In the genomic region with DNA sequence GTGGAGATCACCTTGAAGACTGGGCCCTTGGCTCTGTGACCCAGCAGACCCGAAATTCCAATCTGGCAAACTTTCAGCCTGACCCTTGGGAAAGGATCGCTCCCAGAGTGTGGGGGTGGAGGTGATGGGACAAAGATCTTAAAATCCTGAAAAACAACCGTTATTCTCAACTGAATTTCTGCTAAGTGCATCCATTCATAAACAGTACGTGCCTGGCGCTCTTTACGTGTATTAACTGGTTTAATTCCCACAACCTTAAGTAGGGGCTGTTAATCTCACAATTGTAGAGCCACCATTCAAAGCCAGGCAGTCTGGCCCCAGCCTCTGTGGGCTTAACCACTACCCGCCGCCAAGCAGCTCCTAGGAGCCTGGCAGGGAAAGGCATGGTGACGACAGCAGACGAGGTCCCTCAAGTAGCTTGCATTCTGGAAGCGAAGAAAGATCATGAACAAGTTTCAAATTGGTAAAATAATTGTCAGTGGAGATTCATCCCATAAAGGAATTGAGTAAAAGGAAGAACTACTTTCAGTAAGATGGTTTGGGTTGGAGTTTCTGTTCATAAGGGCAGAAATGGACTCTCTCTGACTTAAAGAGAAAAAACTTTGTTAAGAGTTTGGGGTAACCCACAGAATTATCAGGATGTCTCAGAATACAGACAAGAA, we compare ENCODE assay signal across 8 cellular contexts. TPM values are rescaled to one million over a fixed set of nuclear protein-coding genes. Genes with fewer than 3 reads are reported as not detected.
DNase-seq lines count a peak whose midpoint lies in the region; ATAC-seq and TF ChIP-seq lines count a peak whose summit lies in the region.

No MANE protein-coding gene starts in this region.

- H3K4me3 Mint-ChIP-seq in activated naive CD8-positive, alpha-beta T cell treated with anti-CD3 and anti-CD28 coated beads, Interleukin-2, amount 10 ng/mL, durations not matched to agents 7 days and 5 days = peak overlapping the region; percentile 59

- H3K9me3 ChIP-seq in left ventricle myocardium inferior (replicated peaks) = no peaks in the 10 kb centered on the region

- H3K27me3 Mint-ChIP-seq in activated naive CD8-positive, alpha-beta T cell treated with anti-CD3 and anti-CD28 coated beads, Interleukin-2, amount 10 ng/mL, durations not matched to agents 7 days and 5 days = peaks cover 69% of the 10 kb centered on the region

- no peaks in the 10 kb centered on the region for H3K36me3 ChIP-seq in left ventricle myocardium inferior

- peaks cover 37% of the 10 kb centered on the region for H3K4me1 ChIP-seq in left ventricle myocardium inferior

- H3K27me3 ChIP-seq in left ventricle myocardium inferior (ENCODE audit: low read depth) = no peaks in the 10 kb centered on the region

- POLR2A ChIA-PET in activated naive CD8-positive, alpha-beta T cell treated with anti-CD3 and anti-CD28 coated beads, Interleukin-2, amount 10 ng/mL, durations not matched to agents 7 days and 5 days (lab: Charles Lee) = interaction anchor here (0.6 to 3.3 kb wide), 6 partner anchors 11 to 224 kb away, joined by 3 to 32 read pairs (median 3); a partner anchor contains a TSS

- H3K27ac Mint-ChIP-seq in activated naive CD8-positive, alpha-beta T cell treated with anti-CD3 and anti-CD28 coated beads, Interleukin-2, amount 10 ng/mL, durations not matched to agents 7 days and 5 days = peak overlapping the region; percentile 85

- no peak for TF ChIP-seq CTCF in left ventricle myocardium inferior (IDR thresholded peaks at IDR 0.05; ENCODE audit: borderline replicate concordance)

- peak; percentile 15 for ATAC-seq in HG02970 (IDR thresholded peaks at IDR 0.05; ENCODE audit: low FRiP score, unreplicated experiment)
- ATAC-seq in activated naive CD8-positive, alpha-beta T cell treated with anti-CD3 and anti-CD28 coated beads, Interleukin-2, amount 10 ng/mL, durations not matched to agents 7 days and 5 days (ENCODE audit: low read depth) = peak; percentile 38

- H3K4me3 ChIP-seq in left ventricle myocardium inferior = peak overlapping the region; percentile 71

- peaks cover 45% of the 10 kb centered on the region for H3K4me1 Mint-ChIP-seq in activated naive CD8-positive, alpha-beta T cell treated with anti-CD3 and anti-CD28 coated beads, Interleukin-2, amount 10 ng/mL, durations not matched to agents 7 days and 5 days

- intact Hi-C loops in left ventricle myocardium inferior (cut with micrococcal nuclease) = no loop called here

- H3K27ac ChIP-seq in left ventricle myocardium inferior (replicated peaks) = peak overlapping the region; percentile 98

- DNase-seq in activated T-cell treated with anti-CD3 and anti-CD28 coated beads for 48 hours (ENCODE audit: low read depth) (peak; percentile 48), activated T-cell treated with anti-CD3 and anti-CD28 coated beads for 4 hours (no peak), NCI-H82 (lab: John Stamatoyannopoulos, UW) (peak; percentile 95), left ventricle myocardium inferior (peak; percentile 48), retina (peak; percentile 73), hepatic stellate cell (ENCODE audit: low spot score) (no peak)
- peak; percentile 64 for DNase-seq in activated naive CD8-positive, alpha-beta T cell treated with anti-CD3 and anti-CD28 coated beads, Interleukin-2, amount 10 ng/mL, durations not matched to agents 7 days and 5 days

- H3K36me3 Mint-ChIP-seq in activated naive CD8-positive, alpha-beta T cell treated with anti-CD3 and anti-CD28 coated beads, Interleukin-2, amount 10 ng/mL, durations not matched to agents 7 days and 5 days = peaks cover 7% of the 10 kb centered on the region

- peaks cover 2% of the 10 kb centered on the region for H3K9me3 Mint-ChIP-seq in activated naive CD8-positive, alpha-beta T cell treated with anti-CD3 and anti-CD28 coated beads, Interleukin-2, amount 10 ng/mL, durations not matched to agents 7 days and 5 days

RNA-seq across cellular contexts. Expression of a gene that starts 11.4 kb away (rescaled TPM):
- total RNA-seq in activated naive CD8-positive, alpha-beta T cell treated with anti-CD3 and anti-CD28 coated beads, Interleukin-2, amount 10 ng/mL, durations not matched to agents 7 days and 5 days = 1 to 10 TPM; 1.4 TPM
- 0.88 TPM for total RNA-seq in left ventricle myocardium inferior

RNA-seq across cellular contexts. Expression of a gene that starts 26.5 kb away (rescaled TPM):
- 10 to 100 TPM; 11.4 to 13.2 TPM for total RNA-seq in activated naive CD8-positive, alpha-beta T cell treated with anti-CD3 and anti-CD28 coated beads, Interleukin-2, amount 10 ng/mL, durations not matched to agents 7 days and 5 days
- 3.5 TPM for total RNA-seq in left ventricle myocardium inferior

Comparison
In these comparisons a context has a peak if more than half of its experiments do, and no peak if none do; other contexts are left out.
1. DNase-seq: peak in activated T-cell treated with anti-CD3 and anti-CD28 coated beads for 48 hours (single experiment), NCI-H82 (single experiment), activated naive CD8-positive, alpha-beta T cell treated with anti-CD3 and anti-CD28 coated beads, Interleukin-2, amount 10 ng/mL, durations not matched to agents 7 days and 5 days (single experiment), left ventricle myocardium inferior (single experiment) and retina (single experiment); none in activated T-cell treated with anti-CD3 and anti-CD28 coated beads for 4 hours (single experiment) and hepatic stellate cell (single experiment).